ENCODE assay signal across 13 cellular contexts in genomic region chr10:28661035-28661434, GRCh38. TPM values are rescaled to one million over a fixed set of nuclear protein-coding genes. Genes with fewer than 3 reads are reported as not detected.
DNase-seq lines count a peak whose midpoint lies in the region; ATAC-seq and TF ChIP-seq lines count a peak whose summit lies in the region.
"Had no signal": no experiment of that assay in that cellular context is flagged by ENCODE, and none has a peak within 500 bp of the region (broad histone marks: within the 10 kb centered on the region; RNA-seq: fewer than 3 reads in every experiment).

No MANE protein-coding gene starts in this region.

- H3K27ac ChIP-seq in GM23248: no peak overlapping the region
- no peak overlapping the region for H3K27ac ChIP-seq in RWPE2 (ENCODE audit: poor library complexity, severe bottlenecking)
- no peak overlapping the region for H3K27ac ChIP-seq in prostate gland
- H3K27ac ChIP-seq: heart right ventricle had no signal

- peaks cover 23% of the 10 kb centered on the region for H3K4me1 ChIP-seq in GM23248 (ENCODE audit: insufficient read depth)
- H3K4me1 ChIP-seq in RWPE2 (ENCODE audit: insufficient read depth, poor library complexity, severe bottlenecking): no peaks in the 10 kb centered on the region
- no peaks in the 10 kb centered on the region for H3K4me1 ChIP-seq in prostate gland (replicated peaks)

- WGBS in GM23248 (ENCODE audit: low coverage in 1 of 2, low lambda C conversion rate in 2 of 2, missing lambda C conversion rate in 2 of 2), 2 experiments: 7 to 10% methylated on average over 3 of the region's 3 CpGs
- WGBS in prostate gland: 82% methylated on average over 3 of the region's 3 CpGs

- H3K4me2 ChIP-seq in GM23248 (ENCODE audit: unreplicated experiment): no peak overlapping the region

- H3K9me3 ChIP-seq in GM23248 (ENCODE audit: low read depth) (no peaks in the 10 kb centered on the region), RWPE2 (ENCODE audit: severe bottlenecking) (no peaks in the 10 kb centered on the region), prostate gland (no peaks in the 10 kb centered on the region)
- H3K9me3 ChIP-seq: heart right ventricle had no signal

- DNase-seq in GM23248: peak; percentile 91
- no peak for DNase-seq in RWPE2 (ENCODE audit: low spot score)
- peak; percentile 54 for DNase-seq in fibroblast of gingiva (ENCODE audit: low read depth)
- peak; percentile 49 for DNase-seq in skeletal muscle cell (ENCODE audit: low read depth)
- no peak for DNase-seq in prostate gland (ENCODE audit: low spot score)
- no peak for DNase-seq in globus pallidus (ENCODE audit: low spot score)
- DNase-seq: activated CD4-positive, alpha-beta T cell treated with anti-CD3 and anti-CD28 coated beads for 4 hours; activated effector memory CD4-positive, alpha-beta T cell treated with Interleukin-2 at 50 U/mL for 16 hours; DMS79 treated with DMSO at 0.1 percent for 48 hours; heart right ventricle; NCI-H1417; NCI-H774 had no signal

- H3K36me3 ChIP-seq in GM23248 (ENCODE audit: low read depth): no peaks in the 10 kb centered on the region
- no peaks in the 10 kb centered on the region for H3K36me3 ChIP-seq in RWPE2 (ENCODE audit: low read depth)
- no peaks in the 10 kb centered on the region for H3K36me3 ChIP-seq in prostate gland
- H3K36me3 ChIP-seq: heart right ventricle had no signal

- in situ Hi-C loops in GM23248 (cut with MboI): loop anchor here (10.0 kb wide), 1 partner anchor 644 kb away; no protein-coding TSS in a partner anchor

- H3K9me2 ChIP-seq in GM23248 (ENCODE audit: insufficient read depth): no peaks in the 10 kb centered on the region

- ATAC-seq in RWPE2 (ENCODE audit: low read depth) (peak; percentile 73), GM18519 (IDR thresholded peaks at IDR 0.05; ENCODE audit: low FRiP score, unreplicated experiment) (no peak)

- intact Hi-C loops in prostate gland (cut with DNase I): loop anchor here (5.0 kb wide), 1 partner anchor 471 kb away; no protein-coding TSS in a partner anchor

- no peaks in the 10 kb centered on the region for H3K79me2 ChIP-seq in GM23248 (ENCODE audit: insufficient read depth)

- H3K9ac ChIP-seq in GM23248: no peak overlapping the region

- no peaks in the 10 kb centered on the region for H3F3A ChIP-seq in GM23248 (ENCODE audit: insufficient read depth)

- H2AFZ ChIP-seq in GM23248: peak overlapping the region; percentile 55

- no peak for TF ChIP-seq POLR2A in prostate gland (IDR thresholded peaks at IDR 0.05)

- H3K27me3 ChIP-seq in GM23248 (replicated peaks; ENCODE audit: insufficient read depth): no peaks in the 10 kb centered on the region
- H3K27me3 ChIP-seq in RWPE2 (ENCODE audit: insufficient read depth, poor library complexity, severe bottlenecking): no peaks in the 10 kb centered on the region
- no peaks in the 10 kb centered on the region for H3K27me3 ChIP-seq in prostate gland (replicated peaks; ENCODE audit: insufficient read depth)

- H3K4me3 ChIP-seq in GM23248 (no peak overlapping the region), RWPE2 (ENCODE audit: severe bottlenecking) (no peak overlapping the region), skeletal muscle cell (ENCODE audit: low read depth, low read length) (no peak overlapping the region), prostate gland (no peak overlapping the region)
- H3K4me3 ChIP-seq: heart right ventricle had no signal

- no peak for TF ChIP-seq CTCF in RWPE2 (IDR thresholded peaks at IDR 0.05; ENCODE audit: poor library complexity, severe bottlenecking)
- TF ChIP-seq CTCF in prostate gland (IDR thresholded peaks at IDR 0.05): no peak

- H4K20me1 ChIP-seq in GM23248 (ENCODE audit: insufficient read depth): no peaks in the 10 kb centered on the region

RNA-seq across cellular contexts. Expression of gene BAMBI, which starts 16.3 kb away (rescaled TPM):
- total RNA-seq in GM23248 (2014; rRNA removed; shearing (Covaris generic)): 0.76 and 1.8 TPM in 2 replicates
- polyA plus RNA-seq in GM23248 (2016; fragmentation: Nextera tagmentation; extraction: Ambion mirVana): 0.85 and 0.95 TPM in 2 replicates
- total RNA-seq in prostate gland: 10 to 100 TPM in 1 of 2 donors, 1 to 10 TPM in 1; 3.1 to 58.9 TPM

Comparison
In these comparisons a context has a peak if more than half of its experiments do, and no peak if none do; other contexts are left out.
1. DNase-seq: peak in GM23248 (single experiment), fibroblast of gingiva (single experiment) and skeletal muscle cell (single experiment); none in RWPE2 (single experiment), prostate gland (single experiment) and globus pallidus (single experiment).